1 cellular context compared by ENCODE assay signal in genomic region chr9:126049896-126050604, GRCh38.
TF ChIP-seq lines count a peak whose summit lies in the region.

No MANE protein-coding gene starts in this region.

TF ChIP-seq in HCT116, 20 proteins besides CTCF, POLR2A, EP300 and RAD21 (continued from another document):
- TF ChIP-seq EGR1 (IDR thresholded peaks at IDR 0.05; ENCODE audit: low read depth) (no peak), ZNF274 (IDR thresholded peaks at IDR 0.05; ENCODE audit: low read depth, low read length) (no peak), SP1 (IDR thresholded peaks at IDR 0.05; ENCODE audit: low read depth) (no peak), SIN3A (IDR thresholded peaks at IDR 0.05; ENCODE audit: low read depth) (no peak), CBX3 (IDR thresholded peaks at IDR 0.05; ENCODE audit: low read depth) (no peak), TCF7L2 (IDR thresholded peaks at IDR 0.05; ENCODE audit: borderline replicate concordance, extremely low read depth, insufficient read depth, insufficient read length) (no peak)
- TF ChIP-seq, protein P1, sequence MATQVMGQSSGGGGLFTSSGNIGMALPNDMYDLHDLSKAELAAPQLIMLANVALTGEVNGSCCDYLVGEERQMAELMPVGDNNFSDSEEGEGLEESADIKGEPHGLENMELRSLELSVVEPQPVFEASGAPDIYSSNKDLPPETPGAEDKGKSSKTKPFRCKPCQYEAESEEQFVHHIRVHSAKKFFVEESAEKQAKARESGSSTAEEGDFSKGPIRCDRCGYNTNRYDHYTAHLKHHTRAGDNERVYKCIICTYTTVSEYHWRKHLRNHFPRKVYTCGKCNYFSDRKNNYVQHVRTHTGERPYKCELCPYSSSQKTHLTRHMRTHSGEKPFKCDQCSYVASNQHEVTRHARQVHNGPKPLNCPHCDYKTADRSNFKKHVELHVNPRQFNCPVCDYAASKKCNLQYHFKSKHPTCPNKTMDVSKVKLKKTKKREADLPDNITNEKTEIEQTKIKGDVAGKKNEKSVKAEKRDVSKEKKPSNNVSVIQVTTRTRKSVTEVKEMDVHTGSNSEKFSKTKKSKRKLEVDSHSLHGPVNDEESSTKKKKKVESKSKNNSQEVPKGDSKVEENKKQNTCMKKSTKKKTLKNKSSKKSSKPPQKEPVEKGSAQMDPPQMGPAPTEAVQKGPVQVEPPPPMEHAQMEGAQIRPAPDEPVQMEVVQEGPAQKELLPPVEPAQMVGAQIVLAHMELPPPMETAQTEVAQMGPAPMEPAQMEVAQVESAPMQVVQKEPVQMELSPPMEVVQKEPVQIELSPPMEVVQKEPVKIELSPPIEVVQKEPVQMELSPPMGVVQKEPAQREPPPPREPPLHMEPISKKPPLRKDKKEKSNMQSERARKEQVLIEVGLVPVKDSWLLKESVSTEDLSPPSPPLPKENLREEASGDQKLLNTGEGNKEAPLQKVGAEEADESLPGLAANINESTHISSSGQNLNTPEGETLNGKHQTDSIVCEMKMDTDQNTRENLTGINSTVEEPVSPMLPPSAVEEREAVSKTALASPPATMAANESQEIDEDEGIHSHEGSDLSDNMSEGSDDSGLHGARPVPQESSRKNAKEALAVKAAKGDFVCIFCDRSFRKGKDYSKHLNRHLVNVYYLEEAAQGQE (IDR thresholded peaks at IDR 0.05; ENCODE audit: low read depth), result no peak
